Comparison of ENCODE assay signal across 26 cellular contexts in the genomic region with DNA sequence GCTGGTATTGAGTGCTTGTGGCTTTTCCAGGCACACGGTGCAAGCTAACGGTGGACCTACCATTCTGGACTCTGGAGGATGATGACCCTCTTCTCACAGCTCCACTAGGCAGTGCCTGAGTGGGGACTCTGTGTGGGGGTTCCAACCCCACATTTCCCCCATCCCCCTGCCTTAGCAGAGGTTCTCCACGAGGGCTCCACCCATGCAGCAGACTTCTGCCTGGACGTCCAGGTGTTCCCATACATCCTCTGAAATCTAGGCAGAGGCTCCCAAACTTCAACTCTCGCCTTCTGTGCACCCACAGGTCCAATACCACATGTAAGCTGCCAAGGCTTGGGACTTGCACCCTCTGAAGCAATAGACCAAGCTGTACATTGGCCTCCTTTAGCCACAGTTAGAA. TPM values are rescaled to one million over a fixed set of nuclear protein-coding genes. Genes with fewer than 3 reads are reported as not detected.
DNase-seq lines count a peak whose midpoint lies in the region; ATAC-seq and TF ChIP-seq lines count a peak whose summit lies in the region.
"Had no signal": no experiment of that assay in that cellular context is flagged by ENCODE, and none has a peak within 500 bp of the region (broad histone marks: within the 10 kb centered on the region; RNA-seq: fewer than 3 reads in every experiment).

No MANE protein-coding gene starts in this region.

- H3K9me2 ChIP-seq in GM23338 (ENCODE audit: insufficient read depth): no peaks in the 10 kb centered on the region

- no peak for ATAC-seq in activated CD4-positive, alpha-beta T cell treated with anti-CD3 and anti-CD28 coated beads for 36 hours
- no peak for ATAC-seq in GM23338
- ATAC-seq in GM19023 (IDR thresholded peaks at IDR 0.05; ENCODE audit: unreplicated experiment): no peak
- ATAC-seq: CD8-positive, alpha-beta T cell; Right ventricle myocardium inferior; SK-N-SH treated with all-trans-retinoic acid at 6 μM for 48 hours had no signal

- POLR2A ChIA-PET in activated CD4-positive, alpha-beta T cell treated with anti-CD3 and anti-CD28 coated beads for 36 hours (lab: Charles Lee): no interaction called here

- DNase-seq in activated CD4-positive, alpha-beta T cell treated with anti-CD3 and anti-CD28 coated beads for 36 hours: peak; percentile 5
- no peak for DNase-seq in activated CD4-positive, alpha-beta T cell treated with anti-CD3 and anti-CD28 coated beads, Interleukin-2, amount 50 U/mL, for 4 hours
- DNase-seq in GM23338 (ENCODE audit: low spot score): peak; percentile 28
- DNase-seq in adipocyte (ENCODE audit: low read depth): no peak
- DNase-seq in neural progenitor cell (ENCODE audit: low spot score): peak; percentile 6
- no peak for DNase-seq in NCI-H524 treated with DMSO at 0.1 percent for 48 hours (lab: John Stamatoyannopoulos, UW)
- DNase-seq in GM13976 (ENCODE audit: low spot score): no peak
- DNase-seq: CD8-positive, alpha-beta T cell; HCEC 1CT; IMR-90; NCI-H1092 treated with DMSO at 0.1 percent for 48 hours; NCI-H1436; NCI-H187; NCI-H2081 treated with DMSO at 0.1 percent for 48 hours; NCI-H2171 treated with DMSO at 0.1 percent for 48 hours; NCI-H345; NCI-H524; NCI-H774; SJCRH30 had no signal

- no peaks in the 10 kb centered on the region for H3K4me1 ChIP-seq in GM23338 (ENCODE audit: insufficient read depth)
- H3K4me1 ChIP-seq in adipocyte (ENCODE audit: control insufficient read depth, insufficient read depth, low read length): no peaks in the 10 kb centered on the region
- no peaks in the 10 kb centered on the region for H3K4me1 ChIP-seq in neural progenitor cell
- H3K4me1 ChIP-seq: Caco-2, SJCRH30 had no signal

- H3K4me3 ChIP-seq in GM23338: no peak overlapping the region
- peak overlapping the region; percentile 66 for H3K4me3 ChIP-seq in adipocyte (ENCODE audit: low read length)
- no peak overlapping the region for H3K4me3 ChIP-seq in neural progenitor cell
- H3K4me3 ChIP-seq: PC-9, SJCRH30 had no signal

- peaks cover 56% of the 10 kb centered on the region for H3K36me3 Mint-ChIP-seq in activated CD4-positive, alpha-beta T cell treated with anti-CD3 and anti-CD28 coated beads for 36 hours (ENCODE audit: low read depth)
- H3K36me3 Mint-ChIP-seq in GM23338 (ENCODE audit: low read depth) (peaks cover 79% of the 10 kb centered on the region), neural progenitor cell (peaks cover 31% of the 10 kb centered on the region)

- H3K79me2 ChIP-seq in GM23338 (replicated peaks; ENCODE audit: insufficient read depth): no peaks in the 10 kb centered on the region
- H3K79me2 ChIP-seq in neural progenitor cell (ENCODE audit: low read depth): no peaks in the 10 kb centered on the region

- H3K27ac ChIP-seq in GM23338 (ENCODE audit: low read depth): no peak overlapping the region
- no peak overlapping the region for H3K27ac ChIP-seq in neural progenitor cell
- H3K27ac ChIP-seq: C4-2B, KMS-11, PC-9, SJCRH30 had no signal

- H3K9me3 ChIP-seq in adipocyte (ENCODE audit: control insufficient read depth, low read length) (peaks cover 98% of the 10 kb centered on the region), neural progenitor cell (ENCODE audit: low read depth) (peaks cover 30% of the 10 kb centered on the region)

- H3K27me3 ChIP-seq in GM23338 (ENCODE audit: insufficient read depth) (no peaks in the 10 kb centered on the region), adipocyte (replicated peaks; ENCODE audit: control insufficient read depth, insufficient read depth, low read length) (no peaks in the 10 kb centered on the region), neural progenitor cell (no peaks in the 10 kb centered on the region)
- H3K27me3 ChIP-seq: SJCRH30 had no signal

- TF ChIP-seq CTCF in GM23338 (conservative IDR thresholded peaks at IDR 0.05; ENCODE audit: low read depth in 2 of 2) (no peak), neural progenitor cell (IDR thresholded peaks at IDR 0.05) (no peak), GM13976 (IDR thresholded peaks at IDR 0.05; ENCODE audit: borderline replicate concordance, control extremely low read depth, extremely low read depth, insufficient read depth, missing control alignments) (no peak)

- no peak overlapping the region for H3K27ac Mint-ChIP-seq in activated CD4-positive, alpha-beta T cell treated with anti-CD3 and anti-CD28 coated beads for 36 hours
- H3K27ac Mint-ChIP-seq in GM23338: no peak overlapping the region
- no peak overlapping the region for H3K27ac Mint-ChIP-seq in neural progenitor cell
- H3K27ac Mint-ChIP-seq: CD8-positive, alpha-beta T cell had no signal

- H3K4me1 Mint-ChIP-seq in activated CD4-positive, alpha-beta T cell treated with anti-CD3 and anti-CD28 coated beads for 36 hours: no peaks in the 10 kb centered on the region
- H3K4me1 Mint-ChIP-seq in GM23338: no peaks in the 10 kb centered on the region
- no peaks in the 10 kb centered on the region for H3K4me1 Mint-ChIP-seq in neural progenitor cell

- H2AFZ ChIP-seq in GM23338 (no peak overlapping the region), neural progenitor cell (replicated peaks) (no peak overlapping the region)
- H2AFZ ChIP-seq: PC-9 had no signal

- intact Hi-C loops in activated CD4-positive, alpha-beta T cell treated with anti-CD3 and anti-CD28 coated beads for 36 hours (cut with DNase I, micrococcal nuclease): no loop called here

- CTCF ChIA-PET in activated CD4-positive, alpha-beta T cell treated with anti-CD3 and anti-CD28 coated beads for 36 hours (lab: Charles Lee): no interaction called here

- H4K20me1 ChIP-seq in GM23338 (replicated peaks; ENCODE audit: insufficient read depth) (no peaks in the 10 kb centered on the region), neural progenitor cell (ENCODE audit: low read depth) (no peaks in the 10 kb centered on the region)

- H3K9ac ChIP-seq in adipocyte (ENCODE audit: low read length): no peak overlapping the region
- H3K9ac ChIP-seq in neural progenitor cell: no peak overlapping the region
- H3K9ac ChIP-seq: KMS-11 had no signal

- in situ Hi-C loops in GM13976 (cut with MboI; ENCODE audit: low sequenced_read_pairs, unreplicated experiment): no loop called here

- H3K4me2 ChIP-seq in GM23338: no peak overlapping the region
- no peak overlapping the region for H3K4me2 ChIP-seq in neural progenitor cell
- H3K4me2 ChIP-seq: KMS-11, PC-9 had no signal

- no peak overlapping the region for H3K4me3 Mint-ChIP-seq in activated CD4-positive, alpha-beta T cell treated with anti-CD3 and anti-CD28 coated beads for 36 hours
- H3K4me3 Mint-ChIP-seq in GM23338: no peak overlapping the region
- no peak overlapping the region for H3K4me3 Mint-ChIP-seq in neural progenitor cell
- H3K4me3 Mint-ChIP-seq: CD8-positive, alpha-beta T cell had no signal

- peaks cover 2% of the 10 kb centered on the region for H3K27me3 Mint-ChIP-seq in activated CD4-positive, alpha-beta T cell treated with anti-CD3 and anti-CD28 coated beads for 36 hours
- H3K27me3 Mint-ChIP-seq in GM23338 (ENCODE audit: insufficient read depth, low read depth, poor library complexity) (peaks cover 10% of the 10 kb centered on the region), neural progenitor cell (ENCODE audit: insufficient read depth, low read depth) (peaks cover 15% of the 10 kb centered on the region)

- peaks cover 22% of the 10 kb centered on the region for H3K36me3 ChIP-seq in GM23338 (ENCODE audit: insufficient read depth)
- peaks cover 32% of the 10 kb centered on the region for H3K36me3 ChIP-seq in adipocyte (ENCODE audit: control insufficient read depth, insufficient read depth, low read length, severe bottlenecking)
- peaks cover 18% of the 10 kb centered on the region for H3K36me3 ChIP-seq in neural progenitor cell

- H3K9me3 Mint-ChIP-seq in activated CD4-positive, alpha-beta T cell treated with anti-CD3 and anti-CD28 coated beads for 36 hours (ENCODE audit: low read depth): peaks cover 72% of the 10 kb centered on the region
- H3K9me3 Mint-ChIP-seq in GM23338: peaks cover 99% of the 10 kb centered on the region
- peaks cover 90% of the 10 kb centered on the region for H3K9me3 Mint-ChIP-seq in neural progenitor cell

- H3F3A ChIP-seq in GM23338 (replicated peaks; ENCODE audit: low read depth): no peaks in the 10 kb centered on the region
- peaks cover under 1% of the 10 kb centered on the region for H3F3A ChIP-seq in neural progenitor cell (ENCODE audit: low read depth)

RNA-seq across cellular contexts. Expression of a gene that starts 25.3 kb away (rescaled TPM):
- 10 to 100 TPM; 23.1 to 29.2 TPM for total RNA-seq in activated CD4-positive, alpha-beta T cell treated with anti-CD3 and anti-CD28 coated beads for 36 hours
- 63.9 and 75.0 TPM in 2 replicates for total RNA-seq in GM23338 (2014; rRNA removed; shearing (Covaris generic))
- 25.1 and 29.1 TPM in 2 replicates for polyA plus RNA-seq in GM23338 (2016; fragmentation: Nextera tagmentation; extraction: Ambion mirVana)
- 49.1 and 144 TPM in 2 replicates for total RNA-seq in neural progenitor cell (ENCODE audit: low replicate concordance)
- total RNA-seq: Caco-2 had no signal

RNA-seq across cellular contexts. Expression of a gene that starts 27.2 kb away (rescaled TPM):
- total RNA-seq in activated CD4-positive, alpha-beta T cell treated with anti-CD3 and anti-CD28 coated beads for 36 hours: 1 to 10 TPM; 4.9 to 5.0 TPM
- total RNA-seq in GM23338 (2014; rRNA removed; shearing (Covaris generic)): 15.2 and 16.9 TPM in 2 replicates
- 2.7 and 3.3 TPM in 2 replicates for polyA plus RNA-seq in GM23338 (2016; fragmentation: Nextera tagmentation; extraction: Ambion mirVana)
- 28.4 and 36.2 TPM in 2 replicates for total RNA-seq in neural progenitor cell (ENCODE audit: low replicate concordance)

RNA-seq across cellular contexts. Expression of a gene that starts 59.5 kb away (rescaled TPM):
- total RNA-seq in activated CD4-positive, alpha-beta T cell treated with anti-CD3 and anti-CD28 coated beads for 36 hours: 10 to 100 TPM; 20.2 to 20.5 TPM
- 31.2 and 40.0 TPM in 2 replicates for total RNA-seq in GM23338 (2014; rRNA removed; shearing (Covaris generic))
- 17.5 and 19.9 TPM in 2 replicates for polyA plus RNA-seq in GM23338 (2016; fragmentation: Nextera tagmentation; extraction: Ambion mirVana)
- total RNA-seq in neural progenitor cell (ENCODE audit: low replicate concordance): 39.3 and 43.0 TPM in 2 replicates

Comparison
In these comparisons a context has a peak if more than half of its experiments do, and no peak if none do; other contexts are left out.
1. DNase-seq: peak in activated CD4-positive, alpha-beta T cell treated with anti-CD3 and anti-CD28 coated beads for 36 hours (single experiment), GM23338 (single experiment) and neural progenitor cell (single experiment); none in activated CD4-positive, alpha-beta T cell treated with anti-CD3 and anti-CD28 coated beads, Interleukin-2, amount 50 U/mL, for 4 hours (0 of 2), adipocyte (single experiment), NCI-H524 treated with DMSO at 0.1 percent for 48 hours (single experiment) and GM13976 (single experiment).